ENCODE assay signal across 8 cellular contexts in the genomic region with DNA sequence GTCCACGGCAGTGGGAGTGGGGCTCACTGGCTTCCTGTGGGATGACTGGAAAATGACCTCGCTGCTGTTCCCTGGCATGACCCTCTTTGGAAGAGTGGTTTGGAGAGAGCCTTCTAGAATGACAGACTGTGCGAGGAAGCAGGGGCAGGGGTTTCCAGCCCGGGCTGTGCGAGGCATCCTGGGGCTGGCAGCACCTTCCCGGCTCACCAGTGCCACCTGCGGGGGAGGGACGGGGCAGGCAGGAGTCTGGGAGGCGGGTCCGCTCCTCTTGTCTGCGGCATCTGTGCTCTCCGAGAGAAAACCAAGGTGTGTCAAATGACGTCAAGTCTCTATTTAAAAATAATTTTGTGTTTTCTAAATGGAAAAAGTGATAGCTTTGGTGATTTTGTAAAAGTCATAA. TPM values are rescaled to one million over a fixed set of nuclear protein-coding genes. Genes with fewer than 3 reads are reported as not detected.
DNase-seq lines count a peak whose midpoint lies in the region; ATAC-seq and TF ChIP-seq lines count a peak whose summit lies in the region.

No MANE protein-coding gene starts in this region.

- peaks cover 0 to 2% (median 0%) of the 10 kb centered on the region in 7 donors for H3K9me3 Mint-ChIP-seq in CD14-positive monocyte
- no peaks in the 10 kb centered on the region for H3K9me3 Mint-ChIP-seq in activated naive CD8-positive, alpha-beta T cell treated with anti-CD3 and anti-CD28 coated beads for 36 hours

- ATAC-seq in HG03432 (IDR thresholded peaks at IDR 0.05; ENCODE audit: unreplicated experiment) (peak; percentile 45), HG03135 (IDR thresholded peaks at IDR 0.05; ENCODE audit: unreplicated experiment) (no peak), sciatic nerve (no peak)

- peaks cover 0 to 4% of the 10 kb centered on the region in 2 donors for H3K36me3 Mint-ChIP-seq in CD14-positive monocyte
- H3K36me3 Mint-ChIP-seq in activated naive CD8-positive, alpha-beta T cell treated with anti-CD3 and anti-CD28 coated beads for 36 hours, result no peaks in the 10 kb centered on the region

- no peak overlapping the region for H3K4me3 Mint-ChIP-seq in CD14-positive monocyte
- H3K4me3 Mint-ChIP-seq in activated naive CD8-positive, alpha-beta T cell treated with anti-CD3 and anti-CD28 coated beads for 36 hours, result no peak overlapping the region

- peaks cover 27% of the 10 kb centered on the region for H3K4me1 Mint-ChIP-seq in CD14-positive monocyte
- peaks cover 31% of the 10 kb centered on the region for H3K4me1 Mint-ChIP-seq in activated naive CD8-positive, alpha-beta T cell treated with anti-CD3 and anti-CD28 coated beads for 36 hours

- intact Hi-C loops in CD14-positive monocyte (cut with micrococcal nuclease) (loop anchor here (1.0 to 5.0 kb wide), 4 partner anchors 36 to 61 kb away; no protein-coding TSS in a partner anchor), sciatic nerve (cut with DNase I) (no loop called here)

- H3K27ac Mint-ChIP-seq in CD14-positive monocyte, result no peak overlapping the region
- H3K27ac Mint-ChIP-seq in activated naive CD8-positive, alpha-beta T cell treated with anti-CD3 and anti-CD28 coated beads for 36 hours, result no peak overlapping the region

- DNase-seq in CD14-positive monocyte (ENCODE audit: low spot score) (peak; percentile 71), SW480 (ENCODE audit: low spot score) (peak; percentile 70), kidney glomerular epithelial cell (lab: John Stamatoyannopoulos, UW) (peak; percentile 59), sciatic nerve (ENCODE audit: low spot score) (no peak)
- peak; percentile 85 for DNase-seq in activated naive CD8-positive, alpha-beta T cell treated with anti-CD3 and anti-CD28 coated beads for 36 hours
- peak; percentile 74 to 76 for DNase-seq in stimulated activated CD8-positive, alpha-beta memory T cell treated with anti-CD3 and anti-CD28 coated beads, Interleukin-2, amount 100 ng/mL, for 1 hour (ENCODE audit: low read depth in 2 of 2)

- H3K27me3 Mint-ChIP-seq in CD14-positive monocyte (ENCODE audit: low read depth in 3 of 3), result peaks cover 0 to 15% (median 5%) of the 10 kb centered on the region in 3 donors
- no peaks in the 10 kb centered on the region for H3K27me3 Mint-ChIP-seq in activated naive CD8-positive, alpha-beta T cell treated with anti-CD3 and anti-CD28 coated beads for 36 hours

- TF ChIP-seq CTCF in CD14-positive monocyte (IDR thresholded peaks at IDR 0.05), result peak; percentile 73

RNA-seq across cellular contexts. Expression of gene RNF213, which starts 7.8 kb away (rescaled TPM):
- 10 to 100 TPM; 10.3 to 18.1 TPM for polyA plus RNA-seq in CD14-positive monocyte
- 100 to 1,000 TPM; 109 TPM for total RNA-seq in activated naive CD8-positive, alpha-beta T cell treated with anti-CD3 and anti-CD28 coated beads for 36 hours
- total RNA-seq in sciatic nerve, result 178 TPM

RNA-seq across cellular contexts. Expression of gene SLC26A11, which starts 32.6 kb away (rescaled TPM):
- 1 to 10 TPM; 1.8 to 2.6 TPM for polyA plus RNA-seq in CD14-positive monocyte
- 1 to 10 TPM; 1.7 to 2.3 TPM for total RNA-seq in activated naive CD8-positive, alpha-beta T cell treated with anti-CD3 and anti-CD28 coated beads for 36 hours
- 35.9 TPM for total RNA-seq in sciatic nerve

RNA-seq across cellular contexts. Expression of gene SGSH, which starts 32.7 kb away (rescaled TPM):
- 10 to 100 TPM; 21.1 to 31.3 TPM for polyA plus RNA-seq in CD14-positive monocyte
- total RNA-seq in activated naive CD8-positive, alpha-beta T cell treated with anti-CD3 and anti-CD28 coated beads for 36 hours, result 1 to 10 TPM; 7.0 to 8.2 TPM
- 46.8 TPM for total RNA-seq in sciatic nerve

Comparison
In these comparisons a context has a peak if more than half of its experiments do, and no peak if none do; other contexts are left out.
1. RNA of gene SLC26A11, which starts 32.6 kb away (total RNA-seq): 35.9 TPM in sciatic nerve (single experiment); 1.7 to 2.3 TPM in activated naive CD8-positive, alpha-beta T cell treated with anti-CD3 and anti-CD28 coated beads for 36 hours; every median in the first group is over 10 times any median in the second.